Comparison of ENCODE assay signal across 16 cellular contexts in genomic region chr20:40309731-40310130, GRCh38.
A peak's percentile ranks its signal among the peaks of the same experiment; 100 is the strongest.
DNase-seq lines count a peak whose midpoint lies in the region; ATAC-seq and TF ChIP-seq lines count a peak whose summit lies in the region.
"Had no signal": no experiment of that assay in that cellular context is flagged by ENCODE, and none has a peak within 500 bp of the region (broad histone marks: within the 10 kb centered on the region; RNA-seq: fewer than 3 reads in every experiment).

No MANE protein-coding gene starts in this region.

- H3K27me3 Mint-ChIP-seq in GM23338 (ENCODE audit: insufficient read depth, low read depth, poor library complexity) (no peaks in the 10 kb centered on the region), osteocyte (ENCODE audit: unreplicated experiment) (peaks cover 8% of the 10 kb centered on the region), nephron progenitor cell (ENCODE audit: low read depth, poor library complexity) (peaks cover 5% of the 10 kb centered on the region)

- H3K27ac Mint-ChIP-seq in GM23338 (no peak overlapping the region), osteocyte (ENCODE audit: unreplicated experiment) (no peak overlapping the region), nephron progenitor cell (no peak overlapping the region)
- H3K27ac Mint-ChIP-seq: CD8-positive, alpha-beta memory T cell had no signal

- H3K9me3 ChIP-seq in SJSA1 (replicated peaks), result no peaks in the 10 kb centered on the region
- H3K9me3 ChIP-seq: BLaER1, Caco-2 had no signal

- H3K4me3 ChIP-seq in GM23338 (no peak overlapping the region), SJSA1 (peak overlapping the region; percentile 6; the same call in 1 of the 2 replicates), brain microvascular endothelial cell (ENCODE audit: low read depth, low read length) (no peak overlapping the region)
- H3K4me3 ChIP-seq: BLaER1, GM23248 had no signal

- TF ChIP-seq CTCF in GM23338 (conservative IDR thresholded peaks at IDR 0.05; ENCODE audit: low read depth in 2 of 2) (no peak), osteocyte (IDR thresholded peaks at IDR 0.05) (peak; percentile 11), nephron progenitor cell (IDR thresholded peaks at IDR 0.05) (no peak), brain microvascular endothelial cell (IDR thresholded peaks at IDR 0.05; ENCODE audit: low read depth, low read length, missing control alignments) (no peak)

- H3K79me2 ChIP-seq in GM23338 (replicated peaks; ENCODE audit: insufficient read depth), result no peaks in the 10 kb centered on the region

- H3K9me3 Mint-ChIP-seq in GM23338 (no peaks in the 10 kb centered on the region), osteocyte (ENCODE audit: unreplicated experiment) (no peaks in the 10 kb centered on the region), nephron progenitor cell (no peaks in the 10 kb centered on the region)

- H2AFZ ChIP-seq in GM23338, result peak overlapping the region; percentile 47; the same call in 1 of the 2 replicates
- H2AFZ ChIP-seq: GM23248 had no signal

- H3K36me3 ChIP-seq in GM23338 (ENCODE audit: insufficient read depth) (no peaks in the 10 kb centered on the region; the same call in 1 of the 2 replicates), SJSA1 (no peaks in the 10 kb centered on the region), brain microvascular endothelial cell (replicated peaks) (no peaks in the 10 kb centered on the region)
- H3K36me3 ChIP-seq: BLaER1 had no signal

- in situ Hi-C loops in brain microvascular endothelial cell (cut with HindIII; ENCODE audit: low pct_ligation_motif_present, low sequenced_read_pairs), result no loop called here

- H3K4me3 Mint-ChIP-seq in GM23338 (no peak overlapping the region), osteocyte (ENCODE audit: unreplicated experiment) (peak overlapping the region; percentile 27), nephron progenitor cell (no peak overlapping the region)
- H3K4me3 Mint-ChIP-seq: CD8-positive, alpha-beta memory T cell had no signal

- ATAC-seq in GM23338, result no peak

- H3K36me3 Mint-ChIP-seq in GM23338 (ENCODE audit: low read depth) (no peaks in the 10 kb centered on the region), osteocyte (ENCODE audit: unreplicated experiment) (no peaks in the 10 kb centered on the region), nephron progenitor cell (ENCODE audit: low read depth) (no peaks in the 10 kb centered on the region)
- H3K36me3 Mint-ChIP-seq: CD8-positive, alpha-beta memory T cell had no signal

- H3K4me1 ChIP-seq in GM23338 (ENCODE audit: insufficient read depth), result peaks cover 10% of the 10 kb centered on the region
- H3K4me1 ChIP-seq in SJSA1 (replicated peaks), result peaks cover 43% of the 10 kb centered on the region
- H3K4me1 ChIP-seq: BLaER1, Caco-2 had no signal

- H3K27me3 ChIP-seq in GM23338 (ENCODE audit: insufficient read depth), result no peaks in the 10 kb centered on the region
- no peaks in the 10 kb centered on the region for H3K27me3 ChIP-seq in SJSA1 (replicated peaks)
- H3K27me3 ChIP-seq in brain microvascular endothelial cell (replicated peaks), result no peaks in the 10 kb centered on the region
- H3K27me3 ChIP-seq: BLaER1 had no signal

- no peak overlapping the region for H3K4me2 ChIP-seq in GM23338
- H3K4me2 ChIP-seq: BLaER1 had no signal

- H3K27ac ChIP-seq in GM23338 (ENCODE audit: low read depth), result no peak overlapping the region
- H3K27ac ChIP-seq in SJSA1, result peak overlapping the region; percentile 85
- H3K27ac ChIP-seq in brain microvascular endothelial cell, result no peak overlapping the region
- H3K27ac ChIP-seq: BLaER1, GM23248 had no signal

- no peak for DNase-seq in GM23338 (ENCODE audit: low spot score)
- peak; percentile 68 to 92 for DNase-seq in SJSA1 (ENCODE audit: low read depth in 1 of 2, low spot score in 2 of 2)
- peak; percentile 23 for DNase-seq in dermis blood vessel endothelial cell
- DNase-seq in osteocyte (ENCODE audit: extremely low spot score, unreplicated experiment), result no peak
- no peak for DNase-seq in nephron progenitor cell
- no peak for DNase-seq in HuH-7.5 (ENCODE audit: low spot score)
- no peak for DNase-seq in brain microvascular endothelial cell
- DNase-seq: 8988T; AML-193; Caco-2; CD8-positive, alpha-beta memory T cell; DND-41; GDM1; GM23248; H7 had no signal

- H3F3A ChIP-seq in GM23338 (replicated peaks; ENCODE audit: low read depth), result no peaks in the 10 kb centered on the region

- peaks cover 5% of the 10 kb centered on the region; the same call in 1 of the 2 replicates for H3K9me2 ChIP-seq in GM23338 (ENCODE audit: insufficient read depth)

- no peaks in the 10 kb centered on the region for H4K20me1 ChIP-seq in GM23338 (replicated peaks; ENCODE audit: insufficient read depth)
- H4K20me1 ChIP-seq: BLaER1 had no signal

- H3K4me1 Mint-ChIP-seq in GM23338, result peaks cover 11% of the 10 kb centered on the region; the same call in 2 of the 3 replicates
- H3K4me1 Mint-ChIP-seq in osteocyte (ENCODE audit: unreplicated experiment), result peaks cover 10% of the 10 kb centered on the region
- peaks cover 17% of the 10 kb centered on the region for H3K4me1 Mint-ChIP-seq in nephron progenitor cell
- H3K4me1 Mint-ChIP-seq: CD8-positive, alpha-beta memory T cell had no signal

TF ChIP-seq in GM23338, 12 proteins besides CTCF, POLR2A, EP300 and RAD21 (continues in another document):
- TF ChIP-seq ZNF331 (CRISPR knock-in tag; IDR thresholded peaks at IDR 0.05; ENCODE audit: low read depth) (no peak), REST (IDR thresholded peaks at IDR 0.05; ENCODE audit: unreplicated experiment) (no peak), ZNF114 (CRISPR knock-in tag; IDR thresholded peaks at IDR 0.05) (no peak), STAT1 (IDR thresholded peaks at IDR 0.05; ENCODE audit: unreplicated experiment) (no peak), JUNB (IDR thresholded peaks at IDR 0.05; ENCODE audit: unreplicated experiment) (no peak), NANOG (IDR thresholded peaks at IDR 0.05; ENCODE audit: borderline replicate concordance) (no peak)

Comparison
In these comparisons a context has a peak if more than half of its experiments do, and no peak if none do; other contexts are left out.
1. DNase-seq: peak in SJSA1 (2 of 2) and dermis blood vessel endothelial cell (single experiment); none in GM23338 (single experiment), osteocyte (single experiment), nephron progenitor cell (single experiment), HuH-7.5 (single experiment) and brain microvascular endothelial cell (single experiment).